In the genomic region with DNA sequence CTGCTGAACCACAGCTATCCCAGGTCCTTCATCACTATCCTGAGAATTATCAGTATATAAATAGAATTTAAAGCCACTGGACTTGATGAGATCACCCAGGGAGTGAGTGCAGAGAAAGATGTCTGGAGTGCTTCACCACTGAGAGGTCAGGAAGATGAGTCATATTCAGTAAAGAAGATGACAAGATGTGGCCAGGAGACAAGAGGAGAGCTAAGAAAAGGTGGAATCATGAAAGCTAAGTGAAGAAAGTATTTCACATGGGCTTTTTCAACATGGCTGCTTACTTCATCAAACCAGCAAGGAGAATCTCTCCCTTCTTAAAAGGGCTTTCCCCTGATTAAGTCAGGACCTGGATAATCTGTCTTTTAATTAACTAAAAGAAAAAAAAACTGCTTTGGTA, we compare ENCODE assay signal across 1 cellular context.
TF ChIP-seq lines count a peak whose summit lies in the region.

No MANE protein-coding gene starts in this region.

TF ChIP-seq in GM23338, 12 proteins besides CTCF, POLR2A, EP300 and RAD21 (continued from another document):
- TF ChIP-seq, protein P1, sequence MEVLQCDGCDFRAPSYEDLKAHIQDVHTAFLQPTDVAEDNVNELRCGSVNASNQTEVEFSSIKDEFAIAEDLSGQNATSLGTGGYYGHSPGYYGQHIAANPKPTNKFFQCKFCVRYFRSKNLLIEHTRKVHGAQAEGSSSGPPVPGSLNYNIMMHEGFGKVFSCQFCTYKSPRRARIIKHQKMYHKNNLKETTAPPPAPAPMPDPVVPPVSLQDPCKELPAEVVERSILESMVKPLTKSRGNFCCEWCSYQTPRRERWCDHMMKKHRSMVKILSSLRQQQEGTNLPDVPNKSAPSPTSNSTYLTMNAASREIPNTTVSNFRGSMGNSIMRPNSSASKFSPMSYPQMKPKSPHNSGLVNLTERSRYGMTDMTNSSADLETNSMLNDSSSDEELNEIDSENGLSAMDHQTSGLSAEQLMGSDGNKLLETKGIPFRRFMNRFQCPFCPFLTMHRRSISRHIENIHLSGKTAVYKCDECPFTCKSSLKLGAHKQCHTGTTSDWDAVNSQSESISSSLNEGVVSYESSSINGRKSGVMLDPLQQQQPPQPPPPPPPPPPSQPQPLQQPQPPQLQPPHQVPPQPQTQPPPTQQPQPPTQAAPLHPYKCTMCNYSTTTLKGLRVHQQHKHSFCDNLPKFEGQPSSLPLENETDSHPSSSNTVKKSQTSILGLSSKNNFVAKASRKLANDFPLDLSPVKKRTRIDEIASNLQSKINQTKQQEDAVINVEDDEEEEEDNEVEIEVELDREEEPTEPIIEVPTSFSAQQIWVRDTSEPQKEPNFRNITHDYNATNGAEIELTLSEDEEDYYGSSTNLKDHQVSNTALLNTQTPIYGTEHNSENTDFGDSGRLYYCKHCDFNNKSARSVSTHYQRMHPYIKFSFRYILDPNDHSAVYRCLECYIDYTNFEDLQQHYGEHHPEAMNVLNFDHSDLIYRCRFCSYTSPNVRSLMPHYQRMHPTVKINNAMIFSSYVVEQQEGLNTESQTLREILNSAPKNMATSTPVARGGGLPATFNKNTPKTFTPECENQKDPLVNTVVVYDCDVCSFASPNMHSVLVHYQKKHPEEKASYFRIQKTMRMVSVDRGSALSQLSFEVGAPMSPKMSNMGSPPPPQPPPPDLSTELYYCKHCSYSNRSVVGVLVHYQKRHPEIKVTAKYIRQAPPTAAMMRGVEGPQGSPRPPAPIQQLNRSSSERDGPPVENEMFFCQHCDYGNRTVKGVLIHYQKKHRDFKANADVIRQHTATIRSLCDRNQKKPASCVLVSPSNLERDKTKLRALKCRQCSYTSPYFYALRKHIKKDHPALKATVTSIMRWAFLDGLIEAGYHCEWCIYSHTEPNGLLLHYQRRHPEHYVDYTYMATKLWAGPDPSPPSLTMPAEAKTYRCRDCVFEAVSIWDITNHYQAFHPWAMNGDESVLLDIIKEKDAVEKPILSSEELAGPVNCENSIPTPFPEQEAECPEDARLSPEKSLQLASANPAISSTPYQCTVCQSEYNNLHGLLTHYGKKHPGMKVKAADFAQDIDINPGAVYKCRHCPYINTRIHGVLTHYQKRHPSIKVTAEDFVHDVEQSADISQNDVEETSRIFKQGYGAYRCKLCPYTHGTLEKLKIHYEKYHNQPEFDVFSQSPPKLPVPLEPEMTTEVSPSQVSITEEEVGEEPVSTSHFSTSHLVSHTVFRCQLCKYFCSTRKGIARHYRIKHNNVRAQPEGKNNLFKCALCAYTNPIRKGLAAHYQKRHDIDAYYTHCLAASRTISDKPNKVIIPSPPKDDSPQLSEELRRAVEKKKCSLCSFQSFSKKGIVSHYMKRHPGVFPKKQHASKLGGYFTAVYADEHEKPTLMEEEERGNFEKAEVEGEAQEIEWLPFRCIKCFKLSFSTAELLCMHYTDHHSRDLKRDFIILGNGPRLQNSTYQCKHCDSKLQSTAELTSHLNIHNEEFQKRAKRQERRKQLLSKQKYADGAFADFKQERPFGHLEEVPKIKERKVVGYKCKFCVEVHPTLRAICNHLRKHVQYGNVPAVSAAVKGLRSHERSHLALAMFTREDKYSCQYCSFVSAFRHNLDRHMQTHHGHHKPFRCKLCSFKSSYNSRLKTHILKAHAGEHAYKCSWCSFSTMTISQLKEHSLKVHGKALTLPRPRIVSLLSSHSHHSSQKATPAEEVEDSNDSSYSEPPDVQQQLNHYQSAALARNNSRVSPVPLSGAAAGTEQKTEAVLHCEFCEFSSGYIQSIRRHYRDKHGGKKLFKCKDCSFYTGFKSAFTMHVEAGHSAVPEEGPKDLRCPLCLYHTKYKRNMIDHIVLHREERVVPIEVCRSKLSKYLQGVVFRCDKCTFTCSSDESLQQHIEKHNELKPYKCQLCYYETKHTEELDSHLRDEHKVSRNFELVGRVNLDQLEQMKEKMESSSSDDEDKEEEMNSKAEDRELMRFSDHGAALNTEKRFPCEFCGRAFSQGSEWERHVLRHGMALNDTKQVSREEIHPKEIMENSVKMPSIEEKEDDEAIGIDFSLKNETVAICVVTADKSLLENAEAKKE (CRISPR knock-in tag; IDR thresholded peaks at IDR 0.05) = no peak
- no peak for TF ChIP-seq CREB1 (CRISPR knock-in tag; IDR thresholded peaks at IDR 0.05; ENCODE audit: low read depth)
- no peak for TF ChIP-seq POLR2AphosphoS5 (IDR thresholded peaks at IDR 0.05; ENCODE audit: low read depth)
- TF ChIP-seq STAT1 (IDR thresholded peaks at IDR 0.05; ENCODE audit: unreplicated experiment) = no peak
- no peak for TF ChIP-seq EZH2 (IDR thresholded peaks at IDR 0.05; ENCODE audit: low read depth, unreplicated experiment)
- TF ChIP-seq, protein P2, sequence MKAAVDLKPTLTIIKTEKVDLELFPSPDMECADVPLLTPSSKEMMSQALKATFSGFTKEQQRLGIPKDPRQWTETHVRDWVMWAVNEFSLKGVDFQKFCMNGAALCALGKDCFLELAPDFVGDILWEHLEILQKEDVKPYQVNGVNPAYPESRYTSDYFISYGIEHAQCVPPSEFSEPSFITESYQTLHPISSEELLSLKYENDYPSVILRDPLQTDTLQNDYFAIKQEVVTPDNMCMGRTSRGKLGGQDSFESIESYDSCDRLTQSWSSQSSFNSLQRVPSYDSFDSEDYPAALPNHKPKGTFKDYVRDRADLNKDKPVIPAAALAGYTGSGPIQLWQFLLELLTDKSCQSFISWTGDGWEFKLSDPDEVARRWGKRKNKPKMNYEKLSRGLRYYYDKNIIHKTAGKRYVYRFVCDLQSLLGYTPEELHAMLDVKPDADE (IDR thresholded peaks at IDR 0.05) = no peak
- no peak for TF ChIP-seq ZNF331 (CRISPR knock-in tag; IDR thresholded peaks at IDR 0.05; ENCODE audit: low read depth)
